In genomic region chr1:2228684-2229031, GRCh38 we compare ENCODE assay signal across 8 cellular contexts. TPM values are rescaled to one million over a fixed set of nuclear protein-coding genes. Genes with fewer than 3 reads are reported as not detected.
DNase-seq lines count a peak whose midpoint lies in the region; ATAC-seq and TF ChIP-seq lines count a peak whose summit lies in the region.

No MANE protein-coding gene starts in this region.

- DNase-seq in dorsolateral prefrontal cortex (no peak), naive B cell (peak; percentile 45), medulla oblongata (ENCODE audit: extremely low spot score) (no peak), cerebellar cortex (ENCODE audit: low spot score) (no peak)
- DNase-seq in effector CD8-positive, alpha-beta T cell (lab: John Stamatoyannopoulos, UW) = no peak

- no peaks in the 10 kb centered on the region for H3K9me2 ChIP-seq in OCI-LY1 (ENCODE audit: low read depth, low read length)

- H3K4me2 ChIP-seq in OCI-LY1 (ENCODE audit: low read length) = peak overlapping the region; percentile 69; the same call in 1 of the 2 replicates

- no peaks in the 10 kb centered on the region for H3K36me3 Mint-ChIP-seq in naive B cell

- H3K9ac ChIP-seq in ES-I3 (ENCODE audit: low read depth, low read length) (peak overlapping the region; percentile 70), OCI-LY1 (ENCODE audit: low read length) (no peak overlapping the region)

- no peaks in the 10 kb centered on the region for H4K20me1 ChIP-seq in OCI-LY1 (ENCODE audit: insufficient read depth, low read length)

- H3K4me1 ChIP-seq in ES-I3 (ENCODE audit: insufficient read depth, low read length) = peaks cover 9% of the 10 kb centered on the region; the same call in 1 of the 2 replicates
- peaks cover 8% of the 10 kb centered on the region for H3K4me1 ChIP-seq in OCI-LY1 (ENCODE audit: insufficient read depth, low read length, severe bottlenecking)

- peak overlapping the region in 4 of 6 donors; percentile 71 to 97 (median 88) for H3K27ac Mint-ChIP-seq in naive B cell

- H2AFZ ChIP-seq in OCI-LY1 (ENCODE audit: low read length) = no peak overlapping the region

- no peaks in the 10 kb centered on the region for H3K9me3 Mint-ChIP-seq in naive B cell

- no peaks in the 10 kb centered on the region for H3K79me2 ChIP-seq in OCI-LY1 (ENCODE audit: insufficient read depth, low read length)

- H3K9me3 ChIP-seq in ES-I3 (ENCODE audit: control insufficient read depth, insufficient read depth, low read length) = no peaks in the 10 kb centered on the region
- H3K9me3 ChIP-seq in OCI-LY1 (ENCODE audit: low read length) = no peaks in the 10 kb centered on the region

- H3K27me3 ChIP-seq in OCI-LY1 (ENCODE audit: insufficient read depth, low read length) = peaks cover 10% of the 10 kb centered on the region; the same call in 1 of the 2 replicates
- H3K27me3 ChIP-seq in dorsolateral prefrontal cortex = no peaks in the 10 kb centered on the region

- H3K27ac ChIP-seq in OCI-LY1 (ENCODE audit: low read depth, low read length, poor library complexity, severe bottlenecking) (no peak overlapping the region), dorsolateral prefrontal cortex (peak overlapping the region in 57 of 59 donors; percentile 21 to 96 (median 87))

- H3K36me3 ChIP-seq in ES-I3 (ENCODE audit: insufficient read depth, low read length) (no peaks in the 10 kb centered on the region), OCI-LY1 (ENCODE audit: insufficient read depth, low read length) (no peaks in the 10 kb centered on the region)

- H3F3A ChIP-seq in OCI-LY1 (ENCODE audit: insufficient read depth, low read length) = no peaks in the 10 kb centered on the region

- no peak for ATAC-seq in naive B cell (ENCODE audit: low read depth in 2 of 2)
- ATAC-seq in GM18498 (IDR thresholded peaks at IDR 0.05; ENCODE audit: unreplicated experiment) = no peak

- H3K4me3 ChIP-seq in OCI-LY1 (ENCODE audit: low read depth, low read length, poor library complexity, severe bottlenecking) (peak overlapping the region; percentile 44), dorsolateral prefrontal cortex (peak overlapping the region; percentile 47 to 86 (median 72))

- intact Hi-C loops in dorsolateral prefrontal cortex (cut with DNase I) = no loop called here

- peak overlapping the region; percentile 80 to 97 (median 95) for H3K4me3 Mint-ChIP-seq in naive B cell

- TF ChIP-seq CTCF in OCI-LY1 (IDR thresholded peaks at IDR 0.05; ENCODE audit: low read length) = no peak
- no peak for TF ChIP-seq CTCF in dorsolateral prefrontal cortex (IDR thresholded peaks at IDR 0.05 in 54 of 56, conservative IDR thresholded peaks at IDR 0.05 in 2 of 56; ENCODE audit: low read depth in 1 of 56, partially characterized antibody in 56 of 56)

- peaks cover 49 to 56% (median 55%) of the 10 kb centered on the region in 3 donors for H3K4me1 Mint-ChIP-seq in naive B cell

- no peaks in the 10 kb centered on the region for H3K27me3 Mint-ChIP-seq in naive B cell

RNA-seq across cellular contexts. Expression of gene SKI, which starts 0.5 kb away (rescaled TPM):
- total RNA-seq in dorsolateral prefrontal cortex = 100 to 1,000 TPM in 27 of 120 experiments, 10 to 100 TPM in 93; 65.3 to 147 (median 87.5) TPM
- 1 to 10 TPM in 1 of 6 donors, under 1 TPM in 4, not detected in 1; 0.26 to 1.3 (median 0.52) TPM for polyA plus RNA-seq in naive B cell (ENCODE audit: low read depth in 6 of 6)

RNA-seq across cellular contexts. Expression of gene FAAP20, which starts 34.1 kb away (rescaled TPM):
- total RNA-seq in dorsolateral prefrontal cortex = 10 to 100 TPM; 21.8 to 56.4 (median 36.0) TPM
- polyA plus RNA-seq in naive B cell (ENCODE audit: low read depth in 6 of 6) = 10 to 100 TPM; 67.1 to 90.7 (median 77.7) TPM
